9 cellular contexts compared by ENCODE assay signal in the genomic region with DNA sequence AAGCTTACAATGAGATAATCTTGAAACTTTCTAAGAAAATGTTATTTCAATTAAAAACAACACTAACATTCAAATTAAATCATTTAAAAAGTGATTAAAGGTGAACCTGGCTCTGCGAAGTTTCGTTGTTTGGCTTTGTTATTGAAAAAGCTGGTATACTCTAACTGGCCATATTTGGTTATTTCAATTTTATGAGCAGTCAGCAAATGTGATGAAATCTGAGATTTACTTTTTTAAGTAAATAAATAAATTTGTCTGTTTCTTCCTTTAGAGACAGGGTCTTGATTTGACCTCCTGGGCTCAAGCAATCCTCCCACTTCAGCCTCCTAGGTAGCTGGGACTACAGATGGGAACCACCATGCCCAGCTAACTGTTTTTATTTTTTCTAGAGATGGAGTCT.
"Had no signal": no experiment of that assay in that cellular context is flagged by ENCODE, and none has a peak within 500 bp of the region (broad histone marks: within the 10 kb centered on the region; RNA-seq: fewer than 3 reads in every experiment).

No MANE protein-coding gene starts in this region.

- H3K27ac ChIP-seq: KMS-11 had no signal

- FAIRE-seq: H1, H54, HTR-8/SVneo had no signal

- H3K4me3 ChIP-seq: GM23338 had no signal

- H3K9ac ChIP-seq: KMS-11 had no signal

- ATAC-seq: GM23338 had no signal

- H2AFZ ChIP-seq: GM23338 had no signal

- DNase-seq: H9, HCEC 1CT, Karpas-422, KBM-7 had no signal

- H3K4me2 ChIP-seq: GM23338, KMS-11 had no signal
